Comparison of ENCODE assay signal across 8 cellular contexts in the genomic region with DNA sequence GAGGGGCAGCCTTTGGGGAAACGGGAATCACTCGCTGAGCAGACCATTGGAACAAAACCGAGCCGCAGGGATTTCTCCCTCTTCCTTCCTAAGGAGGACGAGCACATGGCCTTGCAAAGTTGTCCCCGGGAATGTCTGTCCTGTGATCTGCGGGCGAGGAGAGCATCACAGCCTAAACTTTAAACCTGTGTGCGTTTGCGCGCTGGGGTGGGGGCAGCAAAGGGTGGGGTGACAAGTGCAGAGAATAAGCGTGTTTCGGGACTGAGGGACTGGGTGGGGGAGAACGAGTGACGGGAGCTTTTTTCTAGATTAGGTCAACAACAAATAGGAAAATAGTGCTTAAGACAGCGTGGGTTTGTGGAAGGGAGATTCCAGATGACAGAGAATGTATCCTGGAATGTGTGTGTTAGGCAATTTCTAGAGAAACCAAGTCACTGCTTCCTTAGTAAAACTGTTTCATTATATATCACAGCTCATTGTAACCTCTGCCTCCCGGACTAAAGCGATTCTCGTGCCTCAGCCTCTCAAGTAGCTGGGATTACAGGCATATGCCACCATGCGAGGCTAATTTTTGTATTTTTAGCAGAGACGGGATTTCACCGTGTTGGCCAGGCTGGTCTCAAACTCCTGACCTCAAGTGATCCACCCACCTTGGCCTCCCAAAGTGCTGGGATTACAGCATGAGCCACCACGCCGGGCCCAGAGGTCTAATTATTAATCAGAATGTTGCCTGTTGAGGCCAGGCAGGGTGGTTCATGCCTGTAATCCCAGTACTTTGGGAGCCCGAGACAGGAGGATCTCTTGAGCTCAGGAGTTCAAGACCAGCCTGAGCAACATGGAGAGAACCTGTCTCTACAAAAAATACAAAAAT. TPM values are rescaled to one million over a fixed set of nuclear protein-coding genes. Genes with fewer than 3 reads are reported as not detected.
A peak's percentile ranks its signal among the peaks of the same experiment; 100 is the strongest.
DNase-seq lines count a peak whose midpoint lies in the region; ATAC-seq and TF ChIP-seq lines count a peak whose summit lies in the region.
"Not testable (repeated sequence)": the region's sequence is repeated elsewhere in the genome, so short reads cannot be mapped to it uniquely, and the experiment has no call there.

A gene (minus strand): TSS at position 169 of the 871 bp plus-strand sequence. CDS start 271 bp downstream, outside the sequence.

- in situ Hi-C loops in mammary epithelial cell (cut with MboI; ENCODE audit: low sequenced_read_pairs in 2 of 2) = not testable (repeated sequence)

- not testable (repeated sequence) for BruUV-seq in mammary epithelial cell (replicated peaks; lab: Mats Ljungman, UMichigan)

- peak within 1 kb of the TSS; percentile 79 for H2AFZ ChIP-seq in mammary epithelial cell (ENCODE audit: low read depth, low read length)

- not testable (repeated sequence) for H3K9me3 Mint-ChIP-seq in activated CD4-positive, alpha-beta T cell treated with anti-CD3 and anti-CD28 coated beads, Interleukin-2, amount 10 ng/mL, durations not matched to agents 7 days and 5 days

- CTCF ChIA-PET in activated CD4-positive, alpha-beta T cell treated with anti-CD3 and anti-CD28 coated beads, Interleukin-2, amount 10 ng/mL, durations not matched to agents 7 days and 5 days (lab: Charles Lee) = interaction anchor here (0.6 kb wide), 1 partner anchor 489 kb away, joined by 4 read pairs; no protein-coding TSS in a partner anchor
- CTCF ChIA-PET in mammary epithelial cell (lab: Charles Lee; ENCODE audit: low non-redundant PET) = interaction anchor here (0.6 kb wide), 1 partner anchor 402 kb away, joined by 7 read pairs; no protein-coding TSS in a partner anchor

- H3K4me1 ChIP-seq in mammary epithelial cell (ENCODE audit: insufficient read depth, low read length) = peaks cover 31% of the 10 kb centered on the region
- H3K4me1 ChIP-seq in gastroesophageal sphincter = peaks cover 3 to 32% (median 10%) of the 10 kb centered on the region in 3 donors
- not testable (repeated sequence) for H3K4me1 ChIP-seq in mesodermal cell (ENCODE audit: control insufficient read depth, insufficient read depth, low read length, poor library complexity, severe bottlenecking)
- H3K4me1 ChIP-seq in vagina = peaks cover 37% of the 10 kb centered on the region

- TF ChIP-seq CTCF in mammary epithelial cell (conservative IDR thresholded peaks at IDR 0.05 in 1 of 2, IDR thresholded peaks at IDR 0.05 in 1 of 2; ENCODE audit: extremely low read depth in 1 of 2, insufficient read depth in 1 of 2, low read depth in 1 of 2, low read length in 2 of 2); gastroesophageal sphincter (IDR thresholded peaks at IDR 0.05); vagina (IDR thresholded peaks at IDR 0.05): not testable (repeated sequence)

- peak within 1 kb of the TSS; percentile 93 for H3K4me2 ChIP-seq in mammary epithelial cell (ENCODE audit: insufficient read depth, low read depth, low read length)

- not testable (repeated sequence) for TF ChIP-seq POLR2A in gastroesophageal sphincter (IDR thresholded peaks at IDR 0.05); vagina (IDR thresholded peaks at IDR 0.05)

- H3K27ac Mint-ChIP-seq in activated CD4-positive, alpha-beta T cell treated with anti-CD3 and anti-CD28 coated beads, Interleukin-2, amount 10 ng/mL, durations not matched to agents 7 days and 5 days = not testable (repeated sequence)

- intact Hi-C loops in mammary epithelial cell (cut with micrococcal nuclease); vagina (cut with DNase I): not testable (repeated sequence)

- not testable (repeated sequence) for H4K20me1 ChIP-seq in mammary epithelial cell (ENCODE audit: insufficient read depth, low read length)

- peaks cover 32% of the 10 kb centered on the region for H3K4me1 Mint-ChIP-seq in activated CD4-positive, alpha-beta T cell treated with anti-CD3 and anti-CD28 coated beads, Interleukin-2, amount 10 ng/mL, durations not matched to agents 7 days and 5 days

- dilution Hi-C loops in mammary epithelial cell (cut with HindIII; ENCODE audit: low sequenced_read_pairs) = not testable (repeated sequence)

- not testable (repeated sequence) for H3K9me3 ChIP-seq in mammary epithelial cell (replicated peaks; ENCODE audit: insufficient read depth, low read length); gastroesophageal sphincter; mesodermal cell (ENCODE audit: control insufficient read depth, low read length); vagina

- TF ChIP-seq EP300 in gastroesophageal sphincter (IDR thresholded peaks at IDR 0.05) = not testable (repeated sequence)

- H3K36me3 ChIP-seq in mammary epithelial cell (ENCODE audit: insufficient read depth, low read length); gastroesophageal sphincter; mesodermal cell (ENCODE audit: control insufficient read depth, insufficient read depth, low read length); vagina: not testable (repeated sequence)

- H3K36me3 Mint-ChIP-seq in activated CD4-positive, alpha-beta T cell treated with anti-CD3 and anti-CD28 coated beads, Interleukin-2, amount 10 ng/mL, durations not matched to agents 7 days and 5 days (ENCODE audit: low read depth) = not testable (repeated sequence)

- H3K79me2 ChIP-seq in mammary epithelial cell (ENCODE audit: insufficient read depth, low read length) = peaks cover 12% of the 10 kb centered on the region

- H3K27ac ChIP-seq in mammary epithelial cell (ENCODE audit: insufficient read depth, low read depth, low read length); mesodermal cell (ENCODE audit: low read depth, low read length, severe bottlenecking): not testable (repeated sequence)
- H3K27ac ChIP-seq in gastroesophageal sphincter = peak within 1 kb of the TSS in 3 of 4 donors; percentile 43 to 98 (median 96)
- peak within 1 kb of the TSS; percentile 98 for H3K27ac ChIP-seq in vagina

- peak; percentile 43 for DNase-seq in EL
- DNase-seq in M059J (ENCODE audit: low read depth); activated CD4-positive, alpha-beta T cell treated with anti-CD3 and anti-CD28 coated beads, Interleukin-2, amount 10 ng/mL, durations not matched to agents 7 days and 5 days; skeletal muscle cell (ENCODE audit: low read depth); vagina (ENCODE audit: extremely low spot score in 2 of 2): not testable (repeated sequence)
- peak; percentile 30 for DNase-seq in mammary epithelial cell

- H3K27me3 ChIP-seq in mammary epithelial cell (ENCODE audit: insufficient read depth, low read length); gastroesophageal sphincter; vagina: not testable (repeated sequence)

- H3K27me3 Mint-ChIP-seq in activated CD4-positive, alpha-beta T cell treated with anti-CD3 and anti-CD28 coated beads, Interleukin-2, amount 10 ng/mL, durations not matched to agents 7 days and 5 days = peaks cover 23% of the 10 kb centered on the region

- peak within 1 kb of the TSS; percentile 72 for H3K4me3 Mint-ChIP-seq in activated CD4-positive, alpha-beta T cell treated with anti-CD3 and anti-CD28 coated beads, Interleukin-2, amount 10 ng/mL, durations not matched to agents 7 days and 5 days

- POLR2A ChIA-PET in activated CD4-positive, alpha-beta T cell treated with anti-CD3 and anti-CD28 coated beads, Interleukin-2, amount 10 ng/mL, durations not matched to agents 7 days and 5 days (lab: Charles Lee) = not testable (repeated sequence)

- peak within 1 kb of the TSS; percentile 36 to 51 (median 39) for H3K4me3 ChIP-seq in mammary epithelial cell (replicated peaks in 1 of 3; ENCODE audit: insufficient read depth in 1 of 3, low read depth in 2 of 3, low read length in 3 of 3)
- peak within 1 kb of the TSS; percentile 48 to 81 for H3K4me3 ChIP-seq in gastroesophageal sphincter
- H3K4me3 ChIP-seq in mesodermal cell (ENCODE audit: extremely low read depth, insufficient read depth, low read length, poor library complexity, severe bottlenecking) = peak within 1 kb of the TSS; percentile 45
- peak within 1 kb of the TSS; percentile 55 for H3K4me3 ChIP-seq in skeletal muscle cell (ENCODE audit: low read depth, low read length)
- H3K4me3 ChIP-seq in vagina = peak within 1 kb of the TSS; percentile 58 to 77

- ATAC-seq in gastroesophageal sphincter = not testable (repeated sequence)

- WGBS in mammary epithelial cell (ENCODE audit: low coverage, missing lambda C conversion rate) = 66% methylated on average over 13 of the region's 25 CpGs
- 18 to 41% methylated on average over 17 to 19 of the region's 25 CpGs for WGBS in gastroesophageal sphincter (ENCODE audit: low coverage in 1 of 2), 2 donors
- 46 to 49% methylated on average over 14 to 16 of the region's 25 CpGs for WGBS in mesodermal cell (ENCODE audit: insufficient coverage in 2 of 2), 2 experiments

- peak within 1 kb of the TSS; percentile 61 for H3K9ac ChIP-seq in mammary epithelial cell (ENCODE audit: insufficient read depth, low read length)

RNA-seq across cellular contexts. Expression of the gene that starts here (rescaled TPM):
- total RNA-seq in M059J (2014; rRNA removed; shearing (Covaris generic)) = 22.6 and 30.3 TPM in 2 replicates
- 1 to 10 TPM; 3.5 to 4.7 TPM for total RNA-seq in activated CD4-positive, alpha-beta T cell treated with anti-CD3 and anti-CD28 coated beads, Interleukin-2, amount 10 ng/mL, durations not matched to agents 7 days and 5 days
- total RNA-seq in mammary epithelial cell (1 to 10 TPM; 7.0 to 7.2 TPM), gastroesophageal sphincter (10 to 100 TPM in 1 of 4 donors, 1 to 10 TPM in 3; 5.3 to 17.8 (median 7.3) TPM), vagina (9.8 TPM)
- polyA plus RNA-seq in mammary epithelial cell = 9.9 TPM
- polyA minus RNA-seq in mammary epithelial cell = 2.3 TPM
- polyA plus RNA-seq in mesodermal cell (2013, experiment 1 of 2) = 15.3 TPM
- 15.4 TPM for polyA plus RNA-seq in mesodermal cell (2013, experiment 2 of 2)
